In the genomic region with DNA sequence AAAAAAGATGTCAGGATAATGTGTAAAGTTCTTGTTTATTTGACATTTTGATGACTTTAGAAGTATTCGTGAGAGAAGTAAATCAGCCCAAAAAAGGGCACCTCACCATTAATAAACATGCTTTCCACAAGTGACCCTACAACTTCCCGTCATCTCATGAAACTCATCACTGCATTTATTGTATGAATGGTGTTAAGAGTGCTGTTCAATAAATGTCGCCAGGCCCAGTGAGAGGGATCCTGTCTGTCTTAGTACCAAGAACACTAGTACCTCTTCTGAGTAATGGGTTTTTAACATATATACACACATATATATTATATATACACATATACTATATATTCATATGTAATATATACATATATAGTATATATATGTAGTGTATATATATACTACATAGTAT, we compare ENCODE assay signal across 15 cellular contexts.
DNase-seq lines count a peak whose midpoint lies in the region; ATAC-seq, FAIRE-seq and TF ChIP-seq lines count a peak whose summit lies in the region.
"Had no signal": no experiment of that assay in that cellular context is flagged by ENCODE, and none has a peak within 500 bp of the region (broad histone marks: within the 10 kb centered on the region; RNA-seq: fewer than 3 reads in every experiment).

No MANE protein-coding gene starts in this region.

- TF ChIP-seq RAD21 in HepG2 (CRISPR knock-in tag; IDR thresholded peaks at IDR 0.05) = no peak

- H4K20me1 ChIP-seq in HepG2 (ENCODE audit: insufficient read depth, low read length) = no peaks in the 10 kb centered on the region

- ATAC-seq in GM18907 (IDR thresholded peaks at IDR 0.05; ENCODE audit: unreplicated experiment) = peak; percentile 48
- ATAC-seq in GM21619 (IDR thresholded peaks at IDR 0.05; ENCODE audit: unreplicated experiment) = peak; percentile 39
- peak; percentile 30 for ATAC-seq in HG03095 (IDR thresholded peaks at IDR 0.05; ENCODE audit: unreplicated experiment)
- ATAC-seq in HepG2 = no peak
- ATAC-seq: K562, left ventricle myocardium superior had no signal

- TF ChIP-seq CTCF in tibial artery (IDR thresholded peaks at IDR 0.05) (no peak), HepG2 (CRISPR knock-in tag; IDR thresholded peaks at IDR 0.05) (no peak)

- TF ChIP-seq EP300 in HepG2 (IDR thresholded peaks at IDR 0.05; ENCODE audit: low read depth in 2 of 2, low read length in 2 of 2) = no peak
- TF ChIP-seq EP300 in HepG2 (CRISPR knock-in tag; IDR thresholded peaks at IDR 0.05; ENCODE audit: borderline replicate concordance) = no peak

- in situ Hi-C loops in HepG2 (cut with HindIII; ENCODE audit: extremely low pct_ligation_motif_present, low pct_unique_long_range_greater_than_20kb) = no loop called here

- DNase-seq in SK-N-MC (ENCODE audit: low read depth, low spot score) = no peak
- no peak for DNase-seq in tibial artery
- DNase-seq in HepG2 (ENCODE audit: low spot score) = no peak
- DNase-seq in GM12891 (ENCODE audit: insufficient read length, low spot score) = no peak
- no peak for DNase-seq in stimulated activated CD4-positive, alpha-beta T cell treated with anti-CD3 and anti-CD28 coated beads, Interleukin-2, amount 100 ng/mL, for 48 hours
- DNase-seq: CD4-positive, alpha-beta T cell; left ventricle myocardium superior; NCI-H2081 had no signal

- no peaks in the 10 kb centered on the region for H3K36me3 ChIP-seq in SK-N-MC (ENCODE audit: insufficient read depth, low read length)
- no peaks in the 10 kb centered on the region for H3K36me3 ChIP-seq in tibial artery
- H3K36me3 ChIP-seq in HepG2 (replicated peaks in 1 of 2; ENCODE audit: control insufficient read depth in 1 of 2, insufficient read depth in 2 of 2, low read length in 2 of 2) = no peaks in the 10 kb centered on the region

- no peak overlapping the region; the same call in 1 of the 2 replicates for H3K4me3 ChIP-seq in SK-N-MC
- no peak overlapping the region for H3K4me3 ChIP-seq in tibial artery
- no peak overlapping the region for H3K4me3 ChIP-seq in HepG2 (replicated peaks in 1 of 3; ENCODE audit: insufficient read depth in 1 of 3, low read depth in 2 of 3, low read length in 3 of 3)
- H3K4me3 ChIP-seq: hepatocyte, K562, skin epidermis had no signal

- H3K27me3 ChIP-seq in tibial artery (no peaks in the 10 kb centered on the region), HepG2 (ENCODE audit: control insufficient read depth in 1 of 2, insufficient read depth in 2 of 2, low read length in 2 of 2) (no peaks in the 10 kb centered on the region; a peak in 1 of 5 replicates)
- H3K27me3 ChIP-seq: hepatocyte had no signal

- 38% methylated on average over 3 of the region's 3 CpGs for WGBS in HepG2 (ENCODE audit: low lambda C conversion rate)

- intact Hi-C loops in tibial artery (cut with DNase I; ENCODE audit: low total_unique reads) (no loop called here), HepG2 (cut with micrococcal nuclease; ENCODE audit: unreplicated experiment) (no loop called here)

- FAIRE-seq in HepG2 (lab: Jason Lieb, UNC) = no peak
- FAIRE-seq in GM12891 (lab: Jason Lieb, UNC) = no peak
- FAIRE-seq: H54, K562 had no signal

- CTCF ChIA-PET in HepG2 (lab: Yijun Ruan, JAX; ENCODE audit: low intra/inter-chr PET ratio, low total read pairs) = no interaction called here

- peak overlapping the region; percentile 67; the same call in 1 of the 2 replicates for H3K27ac ChIP-seq in SK-N-MC
- no peak overlapping the region for H3K27ac ChIP-seq in tibial artery
- H3K27ac ChIP-seq in HepG2 (ENCODE audit: extremely low read length, insufficient read depth, low read length) = no peak overlapping the region
- H3K27ac ChIP-seq: hepatocyte had no signal

- no peaks in the 10 kb centered on the region for H3K4me1 ChIP-seq in tibial artery
- no peaks in the 10 kb centered on the region for H3K4me1 ChIP-seq in HepG2 (ENCODE audit: insufficient read depth, low read length)

- TF ChIP-seq POLR2A in HepG2 (IDR thresholded peaks at IDR 0.05; ENCODE audit: insufficient read depth in 1 of 2, low read depth in 2 of 2, low read length in 2 of 2) = no peak
- no peak for TF ChIP-seq POLR2A in GM12891 (IDR thresholded peaks at IDR 0.05; ENCODE audit: low read depth, low read length)

- BruUV-seq in HepG2 (replicated peaks; lab: Mats Ljungman, UMichigan) = no TSS peak

- no peak overlapping the region for H2AFZ ChIP-seq in HepG2 (ENCODE audit: low read length)
- H2AFZ ChIP-seq: hepatocyte had no signal

- H3K9ac ChIP-seq in SK-N-MC (ENCODE audit: insufficient read length) (no peak overlapping the region), HepG2 (ENCODE audit: insufficient read depth, low read depth, low read length) (no peak overlapping the region)

- POLR2A ChIA-PET in HepG2 (lab: Yijun Ruan, JAX) = no interaction called here

- H3K9me3 ChIP-seq in SK-N-MC (ENCODE audit: low read depth, low read length) (no peaks in the 10 kb centered on the region), tibial artery (no peaks in the 10 kb centered on the region), HepG2 (ENCODE audit: low read length) (no peaks in the 10 kb centered on the region)

- H3K79me2 ChIP-seq in HepG2 (ENCODE audit: insufficient read depth, low read length) = no peaks in the 10 kb centered on the region
- H3K79me2 ChIP-seq: hepatocyte had no signal

- no peak overlapping the region for H3K4me2 ChIP-seq in HepG2 (ENCODE audit: low read depth, low read length)
- H3K4me2 ChIP-seq: hepatocyte had no signal

TF ChIP-seq in HepG2, 621 proteins besides CTCF, POLR2A, EP300 and RAD21:
- TF ChIP-seq NCOA1 (CRISPR knock-in tag; IDR thresholded peaks at IDR 0.05) = no peak

TF ChIP-seq in GM12891, 5 proteins besides CTCF, POLR2A, EP300 and RAD21:
- TF ChIP-seq POU2F2 (IDR thresholded peaks at IDR 0.05; ENCODE audit: low read depth, low read length) (no peak), POLR2AphosphoS5 (IDR thresholded peaks at IDR 0.05; ENCODE audit: low read depth, low read length) (no peak), SPI1 (IDR thresholded peaks at IDR 0.05; ENCODE audit: low read depth, low read length) (no peak), PAX5 (IDR thresholded peaks at IDR 0.05; ENCODE audit: insufficient read depth, low read length, severe bottlenecking) (no peak), TAF1 (IDR thresholded peaks at IDR 0.05; ENCODE audit: low read depth, low read length) (no peak)
